In the genomic region with DNA sequence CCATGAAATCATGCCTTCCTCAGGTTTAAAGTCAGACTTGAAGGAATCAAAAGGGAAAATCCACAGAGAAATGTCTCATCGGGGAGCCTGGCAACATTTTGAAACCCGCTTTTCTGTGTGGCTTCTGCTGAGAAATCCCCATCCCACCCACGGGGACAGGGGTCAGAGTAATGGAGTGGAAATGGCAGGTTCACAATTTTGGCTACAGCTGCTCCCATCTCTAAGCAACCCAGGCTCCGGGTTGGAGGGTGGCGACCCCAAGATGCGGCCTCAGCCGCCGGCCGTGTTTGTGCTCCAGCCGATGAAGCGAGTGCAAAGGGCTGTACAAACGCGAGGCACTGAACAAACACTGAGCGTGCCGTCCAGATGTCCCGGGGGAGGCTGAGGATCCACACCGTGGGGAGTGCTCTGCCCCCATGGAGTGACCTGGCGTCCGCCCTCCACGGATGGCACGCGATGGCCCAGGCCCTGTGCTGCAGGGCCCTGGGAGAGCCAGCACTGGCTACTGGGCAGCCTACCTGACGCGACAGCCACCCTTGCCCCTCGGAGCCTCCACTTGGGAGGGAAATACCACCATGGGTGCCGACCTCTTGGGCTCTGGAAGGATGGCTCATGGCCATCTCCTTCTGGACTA, we compare ENCODE assay signal across 1 cellular context.
TF ChIP-seq lines count a peak whose summit lies in the region.

No MANE protein-coding gene starts in this region.

TF ChIP-seq in HepG2, 621 proteins besides CTCF, POLR2A, EP300 and RAD21 (continued from another document and continues in another):
- TF ChIP-seq ZNF20 (CRISPR knock-in tag; IDR thresholded peaks at IDR 0.05) (no peak), SOX13 (IDR thresholded peaks at IDR 0.05) (no peak), SOX13 (CRISPR knock-in tag; conservative IDR thresholded peaks at IDR 0.05 in 1 of 2, IDR thresholded peaks at IDR 0.05 in 1 of 2) (peak in 1 of 2 experiments; percentile 42; a peak in 1 of 4 replicates), ZNF34 (CRISPR knock-in tag; IDR thresholded peaks at IDR 0.05; ENCODE audit: borderline replicate concordance) (no peak), KLF11 (CRISPR knock-in tag; IDR thresholded peaks at IDR 0.05) (no peak), RELA (CRISPR knock-in tag; IDR thresholded peaks at IDR 0.05) (no peak), RBFOX2 (IDR thresholded peaks at IDR 0.05; ENCODE audit: low read depth, low read length) (no peak), JUNB (CRISPR knock-in tag; IDR thresholded peaks at IDR 0.05; ENCODE audit: borderline replicate concordance) (no peak), ZNF776 (CRISPR knock-in tag; IDR thresholded peaks at IDR 0.05) (no peak), ZNF350 (CRISPR knock-in tag; IDR thresholded peaks at IDR 0.05; ENCODE audit: borderline replicate concordance, low read depth) (no peak), ZFP90 (CRISPR knock-in tag; IDR thresholded peaks at IDR 0.05; ENCODE audit: borderline replicate concordance) (no peak), ELF1 (CRISPR knock-in tag; IDR thresholded peaks at IDR 0.05) (no peak; the same call in 1 of the 2 replicates), ZNF12 (CRISPR knock-in tag; IDR thresholded peaks at IDR 0.05) (no peak), ZNF329 (CRISPR knock-in tag; IDR thresholded peaks at IDR 0.05; ENCODE audit: low read depth) (no peak), PCBP1 (IDR thresholded peaks at IDR 0.05; ENCODE audit: borderline replicate concordance, low read depth, low read length) (no peak), ZNF839 (CRISPR knock-in tag; IDR thresholded peaks at IDR 0.05; ENCODE audit: borderline replicate concordance) (no peak), PRPF4 (IDR thresholded peaks at IDR 0.05; ENCODE audit: low read depth, low read length, poor library complexity, severe bottlenecking) (no peak), ZNF713 (CRISPR knock-in tag; IDR thresholded peaks at IDR 0.05) (no peak), TBP (CRISPR knock-in tag; IDR thresholded peaks at IDR 0.05) (no peak), ADNP (CRISPR knock-in tag; IDR thresholded peaks at IDR 0.05) (no peak), NFE2L2 (IDR thresholded peaks at IDR 0.05; ENCODE audit: low read length) (no peak), PHF21A (CRISPR knock-in tag; IDR thresholded peaks at IDR 0.05) (0 out of 2 replicates have a peak, but pooled peaks have one; percentile 38), SATB2 (CRISPR knock-in tag; IDR thresholded peaks at IDR 0.05) (no peak), TGIF2 (CRISPR knock-in tag; IDR thresholded peaks at IDR 0.05) (no peak), SP5 (CRISPR knock-in tag; IDR thresholded peaks at IDR 0.05; ENCODE audit: borderline replicate concordance, low read depth) (no peak), ZNF230 (CRISPR knock-in tag; IDR thresholded peaks at IDR 0.05) (no peak), ZNF124 (CRISPR knock-in tag; IDR thresholded peaks at IDR 0.05) (no peak), NBN (conservative IDR thresholded peaks at IDR 0.05) (no peak), MXI1 (IDR thresholded peaks at IDR 0.05; ENCODE audit: borderline replicate concordance, low read depth, low read length) (no peak), ZNF788 (CRISPR knock-in tag; IDR thresholded peaks at IDR 0.05; ENCODE audit: borderline replicate concordance) (peak; percentile 61; the same call in 1 of the 2 replicates), TBL1XR1 (IDR thresholded peaks at IDR 0.05; ENCODE audit: borderline replicate concordance, low read length, partially characterized antibody) (no peak), SETDB1 (CRISPR knock-in tag; IDR thresholded peaks at IDR 0.05; ENCODE audit: borderline replicate concordance) (no peak), NCOA1 (CRISPR knock-in tag; IDR thresholded peaks at IDR 0.05) (no peak), ZNF674 (CRISPR knock-in tag; IDR thresholded peaks at IDR 0.05; ENCODE audit: low read depth) (no peak), ZNF768 (CRISPR knock-in tag; IDR thresholded peaks at IDR 0.05) (peak; percentile 58; the same call in 1 of the 2 replicates), PHF20 (CRISPR knock-in tag; IDR thresholded peaks at IDR 0.05) (no peak), MBNL3 (CRISPR knock-in tag; conservative IDR thresholded peaks at IDR 0.05) (no peak), PLRG1 (conservative IDR thresholded peaks at IDR 0.05) (no peak), SAP130 (CRISPR knock-in tag; IDR thresholded peaks at IDR 0.05; ENCODE audit: low read depth) (peak; percentile 44; the same call in 1 of the 2 replicates), ZNF619 (CRISPR knock-in tag; IDR thresholded peaks at IDR 0.05) (no peak)
- TF ChIP-seq, protein P1, sequence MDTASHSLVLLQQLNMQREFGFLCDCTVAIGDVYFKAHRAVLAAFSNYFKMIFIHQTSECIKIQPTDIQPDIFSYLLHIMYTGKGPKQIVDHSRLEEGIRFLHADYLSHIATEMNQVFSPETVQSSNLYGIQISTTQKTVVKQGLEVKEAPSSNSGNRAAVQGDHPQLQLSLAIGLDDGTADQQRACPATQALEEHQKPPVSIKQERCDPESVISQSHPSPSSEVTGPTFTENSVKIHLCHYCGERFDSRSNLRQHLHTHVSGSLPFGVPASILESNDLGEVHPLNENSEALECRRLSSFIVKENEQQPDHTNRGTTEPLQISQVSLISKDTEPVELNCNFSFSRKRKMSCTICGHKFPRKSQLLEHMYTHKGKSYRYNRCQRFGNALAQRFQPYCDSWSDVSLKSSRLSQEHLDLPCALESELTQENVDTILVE (CRISPR knock-in tag; IDR thresholded peaks at IDR 0.05) = no peak
- TF ChIP-seq, protein P2, sequence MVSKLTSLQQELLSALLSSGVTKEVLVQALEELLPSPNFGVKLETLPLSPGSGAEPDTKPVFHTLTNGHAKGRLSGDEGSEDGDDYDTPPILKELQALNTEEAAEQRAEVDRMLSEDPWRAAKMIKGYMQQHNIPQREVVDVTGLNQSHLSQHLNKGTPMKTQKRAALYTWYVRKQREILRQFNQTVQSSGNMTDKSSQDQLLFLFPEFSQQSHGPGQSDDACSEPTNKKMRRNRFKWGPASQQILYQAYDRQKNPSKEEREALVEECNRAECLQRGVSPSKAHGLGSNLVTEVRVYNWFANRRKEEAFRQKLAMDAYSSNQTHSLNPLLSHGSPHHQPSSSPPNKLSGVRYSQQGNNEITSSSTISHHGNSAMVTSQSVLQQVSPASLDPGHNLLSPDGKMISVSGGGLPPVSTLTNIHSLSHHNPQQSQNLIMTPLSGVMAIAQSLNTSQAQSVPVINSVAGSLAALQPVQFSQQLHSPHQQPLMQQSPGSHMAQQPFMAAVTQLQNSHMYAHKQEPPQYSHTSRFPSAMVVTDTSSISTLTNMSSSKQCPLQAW (CRISPR knock-in tag; IDR thresholded peaks at IDR 0.05) = no peak
- TF ChIP-seq, protein P3, sequence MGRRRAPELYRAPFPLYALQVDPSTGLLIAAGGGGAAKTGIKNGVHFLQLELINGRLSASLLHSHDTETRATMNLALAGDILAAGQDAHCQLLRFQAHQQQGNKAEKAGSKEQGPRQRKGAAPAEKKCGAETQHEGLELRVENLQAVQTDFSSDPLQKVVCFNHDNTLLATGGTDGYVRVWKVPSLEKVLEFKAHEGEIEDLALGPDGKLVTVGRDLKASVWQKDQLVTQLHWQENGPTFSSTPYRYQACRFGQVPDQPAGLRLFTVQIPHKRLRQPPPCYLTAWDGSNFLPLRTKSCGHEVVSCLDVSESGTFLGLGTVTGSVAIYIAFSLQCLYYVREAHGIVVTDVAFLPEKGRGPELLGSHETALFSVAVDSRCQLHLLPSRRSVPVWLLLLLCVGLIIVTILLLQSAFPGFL (CRISPR knock-in tag; IDR thresholded peaks at IDR 0.05) = no peak
- TF ChIP-seq, protein P4, sequence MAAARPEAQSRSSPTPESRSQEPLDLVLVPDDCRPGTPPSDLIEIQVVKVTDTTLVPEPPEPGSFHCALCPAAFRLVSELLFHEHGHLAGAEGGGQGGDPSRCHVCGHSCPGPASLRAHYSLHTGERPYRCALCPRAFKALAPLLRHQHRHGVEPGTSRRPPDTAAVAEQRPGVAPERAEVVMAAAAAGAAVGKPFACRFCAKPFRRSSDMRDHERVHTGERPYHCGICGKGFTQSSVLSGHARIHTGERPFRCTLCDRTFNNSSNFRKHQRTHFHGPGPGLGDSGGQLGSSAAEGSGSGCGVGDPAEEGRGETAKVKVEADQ (CRISPR knock-in tag; IDR thresholded peaks at IDR 0.05; ENCODE audit: borderline replicate concordance) = no peak
- TF ChIP-seq, protein P5, sequence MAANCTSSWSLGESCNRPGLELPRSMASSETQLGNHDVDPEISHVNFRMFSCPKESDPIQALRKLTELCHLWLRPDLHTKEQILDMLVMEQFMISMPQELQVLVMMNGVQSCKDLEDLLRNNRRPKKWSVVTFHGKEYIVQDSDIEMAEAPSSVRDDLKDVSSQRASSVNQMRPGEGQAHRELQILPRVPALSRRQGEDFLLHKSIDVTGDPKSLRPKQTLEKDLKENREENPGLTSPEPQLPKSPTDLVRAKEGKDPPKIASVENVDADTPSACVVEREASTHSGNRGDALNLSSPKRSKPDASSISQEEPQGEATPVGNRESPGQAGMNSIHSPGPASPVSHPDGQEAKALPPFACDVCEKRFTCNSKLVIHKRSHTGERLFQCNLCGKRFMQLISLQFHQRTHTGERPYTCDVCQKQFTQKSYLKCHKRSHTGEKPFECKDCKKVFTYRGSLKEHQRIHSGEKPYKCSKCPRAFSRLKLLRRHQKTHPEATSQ (CRISPR knock-in tag; IDR thresholded peaks at IDR 0.05; ENCODE audit: borderline replicate concordance) = no peak
- TF ChIP-seq, protein P6, sequence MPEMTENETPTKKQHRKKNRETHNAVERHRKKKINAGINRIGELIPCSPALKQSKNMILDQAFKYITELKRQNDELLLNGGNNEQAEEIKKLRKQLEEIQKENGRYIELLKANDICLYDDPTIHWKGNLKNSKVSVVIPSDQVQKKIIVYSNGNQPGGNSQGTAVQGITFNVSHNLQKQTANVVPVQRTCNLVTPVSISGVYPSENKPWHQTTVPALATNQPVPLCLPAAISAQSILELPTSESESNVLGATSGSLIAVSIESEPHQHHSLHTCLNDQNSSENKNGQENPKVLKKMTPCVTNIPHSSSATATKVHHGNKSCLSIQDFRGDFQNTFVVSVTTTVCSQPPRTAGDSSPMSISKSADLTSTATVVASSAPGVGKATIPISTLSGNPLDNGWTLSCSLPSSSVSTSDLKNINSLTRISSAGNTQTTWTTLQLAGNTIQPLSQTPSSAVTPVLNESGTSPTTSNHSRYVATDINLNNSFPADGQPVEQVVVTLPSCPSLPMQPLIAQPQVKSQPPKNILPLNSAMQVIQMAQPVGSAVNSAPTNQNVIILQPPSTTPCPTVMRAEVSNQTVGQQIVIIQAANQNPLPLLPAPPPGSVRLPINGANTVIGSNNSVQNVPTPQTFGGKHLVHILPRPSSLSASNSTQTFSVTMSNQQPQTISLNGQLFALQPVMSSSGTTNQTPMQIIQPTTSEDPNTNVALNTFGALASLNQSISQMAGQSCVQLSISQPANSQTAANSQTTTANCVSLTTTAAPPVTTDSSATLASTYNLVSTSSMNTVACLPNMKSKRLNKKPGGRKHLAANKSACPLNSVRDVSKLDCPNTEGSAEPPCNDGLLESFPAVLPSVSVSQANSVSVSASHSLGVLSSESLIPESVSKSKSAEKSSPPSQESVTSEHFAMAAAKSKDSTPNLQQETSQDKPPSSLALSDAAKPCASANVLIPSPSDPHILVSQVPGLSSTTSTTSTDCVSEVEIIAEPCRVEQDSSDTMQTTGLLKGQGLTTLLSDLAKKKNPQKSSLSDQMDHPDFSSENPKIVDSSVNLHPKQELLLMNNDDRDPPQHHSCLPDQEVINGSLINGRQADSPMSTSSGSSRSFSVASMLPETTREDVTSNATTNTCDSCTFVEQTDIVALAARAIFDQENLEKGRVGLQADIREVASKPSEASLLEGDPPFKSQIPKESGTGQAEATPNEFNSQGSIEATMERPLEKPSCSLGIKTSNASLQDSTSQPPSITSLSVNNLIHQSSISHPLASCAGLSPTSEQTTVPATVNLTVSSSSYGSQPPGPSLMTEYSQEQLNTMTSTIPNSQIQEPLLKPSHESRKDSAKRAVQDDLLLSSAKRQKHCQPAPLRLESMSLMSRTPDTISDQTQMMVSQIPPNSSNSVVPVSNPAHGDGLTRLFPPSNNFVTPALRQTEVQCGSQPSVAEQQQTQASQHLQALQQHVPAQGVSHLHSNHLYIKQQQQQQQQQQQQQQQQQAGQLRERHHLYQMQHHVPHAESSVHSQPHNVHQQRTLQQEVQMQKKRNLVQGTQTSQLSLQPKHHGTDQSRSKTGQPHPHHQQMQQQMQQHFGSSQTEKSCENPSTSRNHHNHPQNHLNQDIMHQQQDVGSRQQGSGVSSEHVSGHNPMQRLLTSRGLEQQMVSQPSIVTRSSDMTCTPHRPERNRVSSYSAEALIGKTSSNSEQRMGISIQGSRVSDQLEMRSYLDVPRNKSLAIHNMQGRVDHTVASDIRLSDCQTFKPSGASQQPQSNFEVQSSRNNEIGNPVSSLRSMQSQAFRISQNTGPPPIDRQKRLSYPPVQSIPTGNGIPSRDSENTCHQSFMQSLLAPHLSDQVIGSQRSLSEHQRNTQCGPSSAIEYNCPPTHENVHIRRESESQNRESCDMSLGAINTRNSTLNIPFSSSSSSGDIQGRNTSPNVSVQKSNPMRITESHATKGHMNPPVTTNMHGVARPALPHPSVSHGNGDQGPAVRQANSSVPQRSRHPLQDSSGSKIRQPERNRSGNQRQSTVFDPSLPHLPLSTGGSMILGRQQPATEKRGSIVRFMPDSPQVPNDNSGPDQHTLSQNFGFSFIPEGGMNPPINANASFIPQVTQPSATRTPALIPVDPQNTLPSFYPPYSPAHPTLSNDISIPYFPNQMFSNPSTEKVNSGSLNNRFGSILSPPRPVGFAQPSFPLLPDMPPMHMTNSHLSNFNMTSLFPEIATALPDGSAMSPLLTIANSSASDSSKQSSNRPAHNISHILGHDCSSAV (CRISPR knock-in tag; IDR thresholded peaks at IDR 0.05; ENCODE audit: borderline replicate concordance) = no peak
- TF ChIP-seq, protein P7, sequence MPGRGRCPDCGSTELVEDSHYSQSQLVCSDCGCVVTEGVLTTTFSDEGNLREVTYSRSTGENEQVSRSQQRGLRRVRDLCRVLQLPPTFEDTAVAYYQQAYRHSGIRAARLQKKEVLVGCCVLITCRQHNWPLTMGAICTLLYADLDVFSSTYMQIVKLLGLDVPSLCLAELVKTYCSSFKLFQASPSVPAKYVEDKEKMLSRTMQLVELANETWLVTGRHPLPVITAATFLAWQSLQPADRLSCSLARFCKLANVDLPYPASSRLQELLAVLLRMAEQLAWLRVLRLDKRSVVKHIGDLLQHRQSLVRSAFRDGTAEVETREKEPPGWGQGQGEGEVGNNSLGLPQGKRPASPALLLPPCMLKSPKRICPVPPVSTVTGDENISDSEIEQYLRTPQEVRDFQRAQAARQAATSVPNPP (CRISPR knock-in tag; IDR thresholded peaks at IDR 0.05) = no peak
- TF ChIP-seq, protein P8, sequence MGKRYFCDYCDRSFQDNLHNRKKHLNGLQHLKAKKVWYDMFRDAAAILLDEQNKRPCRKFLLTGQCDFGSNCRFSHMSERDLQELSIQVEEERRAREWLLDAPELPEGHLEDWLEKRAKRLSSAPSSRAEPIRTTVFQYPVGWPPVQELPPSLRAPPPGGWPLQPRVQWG (CRISPR knock-in tag; IDR thresholded peaks at IDR 0.05; ENCODE audit: borderline replicate concordance, low read depth) = no peak
- TF ChIP-seq, protein P9, sequence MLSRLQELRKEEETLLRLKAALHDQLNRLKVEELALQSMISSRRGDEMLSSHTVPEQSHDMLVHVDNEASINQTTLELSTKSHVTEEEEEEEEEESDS (CRISPR knock-in tag; IDR thresholded peaks at IDR 0.05; ENCODE audit: borderline replicate concordance) = no peak
